Comparison of ENCODE assay signal across 11 cellular contexts in the genomic region with DNA sequence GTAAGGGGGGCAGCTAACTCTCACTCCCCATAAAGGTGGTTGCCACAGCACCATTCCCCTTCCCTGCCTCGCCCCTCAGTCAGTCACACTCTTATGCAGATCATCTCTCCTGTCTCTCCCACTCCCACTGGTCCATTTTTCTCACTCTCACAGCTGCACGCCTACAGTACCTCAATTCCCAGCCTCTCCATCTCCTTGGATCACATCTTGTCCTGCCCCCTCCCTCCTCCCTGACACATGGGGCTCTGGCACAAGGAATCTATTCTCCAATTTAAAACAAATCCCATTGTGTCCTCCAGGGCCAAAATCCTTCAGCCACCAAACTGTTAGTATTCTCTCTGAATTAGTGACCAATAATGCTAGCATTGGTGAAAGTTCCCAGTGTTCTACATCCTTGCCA.
"Had no signal": no experiment of that assay in that cellular context is flagged by ENCODE, and none has a peak within 500 bp of the region (broad histone marks: within the 10 kb centered on the region; RNA-seq: fewer than 3 reads in every experiment).

No MANE protein-coding gene starts in this region.

- H2AFZ ChIP-seq: hepatocyte had no signal

- H3K4me2 ChIP-seq: hepatocyte had no signal

- H3K4me3 ChIP-seq: breast epithelium, hepatocyte, thoracic aorta, uterus had no signal

- H3K9me3 Mint-ChIP-seq: activated CD8-positive, alpha-beta T cell treated with anti-CD3 and anti-CD28 coated beads for 36 hours; stimulated activated naive CD8-positive, alpha-beta T cell treated with anti-CD3 and anti-CD28 coated beads, Interleukin-15, amount 100 ng/mL, for 72 hours had no signal

- H3K27ac Mint-ChIP-seq: activated CD8-positive, alpha-beta T cell treated with anti-CD3 and anti-CD28 coated beads for 36 hours; activated naive CD8-positive, alpha-beta T cell treated with anti-CD3 and anti-CD28 coated beads, Interleukin-2, amount 10 ng/mL, durations not matched to agents 7 days and 5 days had no signal

- H3K27ac ChIP-seq: breast epithelium, hepatocyte, thoracic aorta, uterus had no signal

- H3K4me1 ChIP-seq: breast epithelium, uterus had no signal

- DNase-seq: activated CD8-positive, alpha-beta memory T cell treated with anti-CD3 and anti-CD28 coated beads, Interleukin-2, amount 50 U/mL, for 4 hours; activated CD8-positive, alpha-beta T cell treated with anti-CD3 and anti-CD28 coated beads for 36 hours; activated naive CD8-positive, alpha-beta T cell treated with anti-CD3 and anti-CD28 coated beads, Interleukin-2, amount 10 ng/mL, durations not matched to agents 7 days and 5 days; stimulated activated CD4-positive, alpha-beta T cell treated with anti-CD3 and anti-CD28 coated beads, Interleukin-4, amount 100 ng/mL, for 1 hour; stimulated activated CD8-positive, alpha-beta memory T cell treated with anti-CD3 and anti-CD28 coated beads, Interleukin-4, amount 100 ng/mL, for 48 hours; stimulated activated naive CD8-positive, alpha-beta T cell treated with anti-CD3 and anti-CD28 coated beads, Interleukin-15, amount 100 ng/mL, for 72 hours; T1000; uterus had no signal

- H3K27me3 Mint-ChIP-seq: activated CD8-positive, alpha-beta T cell treated with anti-CD3 and anti-CD28 coated beads for 36 hours; activated naive CD8-positive, alpha-beta T cell treated with anti-CD3 and anti-CD28 coated beads, Interleukin-2, amount 10 ng/mL, durations not matched to agents 7 days and 5 days; stimulated activated naive CD8-positive, alpha-beta T cell treated with anti-CD3 and anti-CD28 coated beads, Interleukin-15, amount 100 ng/mL, for 72 hours had no signal

- H3K9me3 ChIP-seq: breast epithelium, thoracic aorta, uterus had no signal

- H3K27me3 ChIP-seq: breast epithelium, hepatocyte, uterus had no signal

- ATAC-seq: activated CD8-positive, alpha-beta T cell treated with anti-CD3 and anti-CD28 coated beads for 36 hours; stimulated activated naive CD8-positive, alpha-beta T cell treated with anti-CD3 and anti-CD28 coated beads, Interleukin-15, amount 100 ng/mL, for 72 hours had no signal

- H3K36me3 ChIP-seq: breast epithelium, thoracic aorta, uterus had no signal

- H3K4me3 Mint-ChIP-seq: activated CD8-positive, alpha-beta T cell treated with anti-CD3 and anti-CD28 coated beads for 36 hours; activated naive CD8-positive, alpha-beta T cell treated with anti-CD3 and anti-CD28 coated beads, Interleukin-2, amount 10 ng/mL, durations not matched to agents 7 days and 5 days; stimulated activated naive CD8-positive, alpha-beta T cell treated with anti-CD3 and anti-CD28 coated beads, Interleukin-15, amount 100 ng/mL, for 72 hours had no signal
